ENCODE assay signal across 3 cellular contexts in the genomic region with DNA sequence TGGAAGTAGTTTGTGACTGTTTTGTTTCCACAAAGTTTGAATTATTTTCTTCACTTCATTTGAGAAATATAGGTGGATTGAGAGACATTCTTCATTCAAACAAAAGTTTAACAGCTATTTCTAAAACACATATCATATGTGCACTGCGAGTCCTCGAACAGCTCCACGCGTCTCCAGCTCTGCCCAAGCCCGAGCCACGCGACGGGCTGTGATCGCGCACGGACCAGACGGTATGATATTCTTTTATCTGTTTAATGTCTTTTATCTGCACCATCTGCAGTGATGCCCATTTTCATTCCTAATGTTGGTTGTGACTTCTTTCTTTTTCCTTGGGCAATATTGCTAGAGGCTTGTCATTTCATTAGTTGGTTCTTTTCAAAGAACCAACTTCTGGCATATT. TPM values are rescaled to one million over a fixed set of nuclear protein-coding genes. Genes with fewer than 3 reads are reported as not detected.
"Had no signal": no experiment of that assay in that cellular context is flagged by ENCODE, and none has a peak within 500 bp of the region (broad histone marks: within the 10 kb centered on the region; RNA-seq: fewer than 3 reads in every experiment).

No MANE protein-coding gene starts in this region.

RNA-seq across cellular contexts. Expression of gene RBP1, which starts 44.1 kb away (rescaled TPM):
- total RNA-seq: LHCN-M2, MCF 10A, NCI-H460 had no signal
